Comparison of ENCODE assay signal across 1 cellular context in the genomic region with DNA sequence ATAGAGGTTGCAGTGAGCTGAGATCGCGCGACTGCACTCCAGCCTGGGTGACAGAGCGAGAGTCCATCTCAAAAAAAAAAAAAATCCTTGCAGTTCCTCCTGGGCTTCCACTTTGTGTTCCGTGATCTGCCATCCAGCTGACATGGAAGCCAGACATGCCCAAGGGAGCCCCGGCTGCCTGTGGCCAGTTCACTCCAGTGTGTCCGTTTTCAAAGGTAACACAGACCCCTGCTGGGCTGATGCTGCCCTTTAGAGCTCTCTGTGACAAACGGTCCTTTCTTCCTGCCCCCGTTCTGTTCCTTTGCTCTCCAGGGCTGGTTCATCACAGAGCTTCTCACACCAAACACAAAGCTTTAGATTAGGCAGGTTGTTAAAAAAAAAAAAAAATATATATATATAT.
TF ChIP-seq lines count a peak whose summit lies in the region.

No MANE protein-coding gene starts in this region.

TF ChIP-seq in SK-N-SH treated with all-trans-retinoic acid at 6 μM for 48 hours, 23 proteins besides CTCF, POLR2A, EP300 and RAD21 (continued from another document):
- TF ChIP-seq, protein P1, sequence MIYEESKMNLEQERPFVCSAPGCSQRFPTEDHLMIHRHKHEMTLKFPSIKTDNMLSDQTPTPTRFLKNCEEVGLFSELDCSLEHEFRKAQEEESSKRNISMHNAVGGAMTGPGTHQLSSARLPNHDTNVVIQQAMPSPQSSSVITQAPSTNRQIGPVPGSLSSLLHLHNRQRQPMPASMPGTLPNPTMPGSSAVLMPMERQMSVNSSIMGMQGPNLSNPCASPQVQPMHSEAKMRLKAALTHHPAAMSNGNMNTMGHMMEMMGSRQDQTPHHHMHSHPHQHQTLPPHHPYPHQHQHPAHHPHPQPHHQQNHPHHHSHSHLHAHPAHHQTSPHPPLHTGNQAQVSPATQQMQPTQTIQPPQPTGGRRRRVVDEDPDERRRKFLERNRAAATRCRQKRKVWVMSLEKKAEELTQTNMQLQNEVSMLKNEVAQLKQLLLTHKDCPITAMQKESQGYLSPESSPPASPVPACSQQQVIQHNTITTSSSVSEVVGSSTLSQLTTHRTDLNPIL (CRISPR knock-in tag; IDR thresholded peaks at IDR 0.05; ENCODE audit: low read depth), result no peak
- no peak for TF ChIP-seq ZNF8 (CRISPR knock-in tag; IDR thresholded peaks at IDR 0.05)
- no peak for TF ChIP-seq OSR1 (CRISPR knock-in tag; IDR thresholded peaks at IDR 0.05)
- TF ChIP-seq, protein P2, sequence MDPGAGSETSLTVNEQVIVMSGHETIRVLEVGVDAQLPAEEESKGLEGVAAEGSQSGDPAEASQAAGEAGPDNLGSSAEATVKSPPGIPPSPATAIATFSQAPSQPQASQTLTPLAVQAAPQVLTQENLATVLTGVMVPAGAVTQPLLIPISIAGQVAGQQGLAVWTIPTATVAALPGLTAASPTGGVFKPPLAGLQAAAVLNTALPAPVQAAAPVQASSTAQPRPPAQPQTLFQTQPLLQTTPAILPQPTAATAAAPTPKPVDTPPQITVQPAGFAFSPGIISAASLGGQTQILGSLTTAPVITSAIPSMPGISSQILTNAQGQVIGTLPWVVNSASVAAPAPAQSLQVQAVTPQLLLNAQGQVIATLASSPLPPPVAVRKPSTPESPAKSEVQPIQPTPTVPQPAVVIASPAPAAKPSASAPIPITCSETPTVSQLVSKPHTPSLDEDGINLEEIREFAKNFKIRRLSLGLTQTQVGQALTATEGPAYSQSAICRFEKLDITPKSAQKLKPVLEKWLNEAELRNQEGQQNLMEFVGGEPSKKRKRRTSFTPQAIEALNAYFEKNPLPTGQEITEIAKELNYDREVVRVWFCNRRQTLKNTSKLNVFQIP (CRISPR knock-in tag; IDR thresholded peaks at IDR 0.05; ENCODE audit: borderline replicate concordance, low read depth), result no peak
- no peak for TF ChIP-seq ZNF70 (CRISPR knock-in tag; IDR thresholded peaks at IDR 0.05)
- no peak for TF ChIP-seq TCF4 (CRISPR knock-in tag; IDR thresholded peaks at IDR 0.05; ENCODE audit: borderline replicate concordance)
- TF ChIP-seq ESRRG (CRISPR knock-in tag; IDR thresholded peaks at IDR 0.05), result no peak
- no peak for TF ChIP-seq BACH2 (CRISPR knock-in tag; IDR thresholded peaks at IDR 0.05; ENCODE audit: borderline replicate concordance)
- TF ChIP-seq ZNF565 (CRISPR knock-in tag; conservative IDR thresholded peaks at IDR 0.05; ENCODE audit: low read depth), result no peak
- no peak for TF ChIP-seq ARNTL (CRISPR knock-in tag; IDR thresholded peaks at IDR 0.05; ENCODE audit: borderline replicate concordance, low read depth)
- no peak for TF ChIP-seq GLIS3 (CRISPR knock-in tag; IDR thresholded peaks at IDR 0.05)
- TF ChIP-seq, protein P3, sequence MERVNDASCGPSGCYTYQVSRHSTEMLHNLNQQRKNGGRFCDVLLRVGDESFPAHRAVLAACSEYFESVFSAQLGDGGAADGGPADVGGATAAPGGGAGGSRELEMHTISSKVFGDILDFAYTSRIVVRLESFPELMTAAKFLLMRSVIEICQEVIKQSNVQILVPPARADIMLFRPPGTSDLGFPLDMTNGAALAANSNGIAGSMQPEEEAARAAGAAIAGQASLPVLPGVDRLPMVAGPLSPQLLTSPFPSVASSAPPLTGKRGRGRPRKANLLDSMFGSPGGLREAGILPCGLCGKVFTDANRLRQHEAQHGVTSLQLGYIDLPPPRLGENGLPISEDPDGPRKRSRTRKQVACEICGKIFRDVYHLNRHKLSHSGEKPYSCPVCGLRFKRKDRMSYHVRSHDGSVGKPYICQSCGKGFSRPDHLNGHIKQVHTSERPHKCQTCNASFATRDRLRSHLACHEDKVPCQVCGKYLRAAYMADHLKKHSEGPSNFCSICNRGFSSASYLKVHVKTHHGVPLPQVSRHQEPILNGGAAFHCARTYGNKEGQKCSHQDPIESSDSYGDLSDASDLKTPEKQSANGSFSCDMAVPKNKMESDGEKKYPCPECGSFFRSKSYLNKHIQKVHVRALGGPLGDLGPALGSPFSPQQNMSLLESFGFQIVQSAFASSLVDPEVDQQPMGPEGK (CRISPR knock-in tag; IDR thresholded peaks at IDR 0.05; ENCODE audit: borderline replicate concordance), result no peak
